In the genomic region with DNA sequence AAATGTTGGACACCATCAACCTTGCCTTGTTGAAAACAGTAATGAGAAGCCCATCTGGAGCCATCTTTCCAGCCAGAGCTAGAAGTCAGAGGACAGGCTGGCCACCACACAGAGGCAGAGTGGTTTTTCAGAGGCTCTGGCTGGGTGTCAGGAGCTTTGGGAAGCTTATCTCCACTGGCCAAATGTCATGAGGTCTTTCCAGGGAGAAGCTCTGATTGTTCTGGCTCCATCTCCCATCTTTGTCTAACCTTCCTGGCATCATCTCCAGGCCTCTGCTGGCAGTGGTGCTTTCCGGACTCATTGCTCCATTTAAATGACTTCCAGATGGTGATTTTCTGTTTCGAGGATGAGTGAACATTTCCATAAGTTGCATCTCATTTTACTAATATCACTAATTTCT, we compare ENCODE assay signal across 16 cellular contexts. TPM values are rescaled to one million over a fixed set of nuclear protein-coding genes. Genes with fewer than 3 reads are reported as not detected.
"Had no signal": no experiment of that assay in that cellular context is flagged by ENCODE, and none has a peak within 500 bp of the region (broad histone marks: within the 10 kb centered on the region; RNA-seq: fewer than 3 reads in every experiment).

No MANE protein-coding gene starts in this region.

- H3K27ac ChIP-seq: brain microvascular endothelial cell, esophagus squamous epithelium, neutrophil, upper lobe of left lung had no signal

- H3K9me3 ChIP-seq: esophagus squamous epithelium, neutrophil, SK-N-SH, upper lobe of left lung had no signal

- H3K4me3 ChIP-seq: esophagus squamous epithelium, upper lobe of left lung had no signal

- H3K36me3 ChIP-seq: brain microvascular endothelial cell, esophagus squamous epithelium, neutrophil, upper lobe of left lung had no signal

- ATAC-seq: activated CD8-positive, alpha-beta T cell treated with anti-CD3 and anti-CD28 coated beads, Interleukin-2, amount 10 ng/mL, durations not matched to agents 7 days and 5 days; natural killer cell; WTC11 had no signal

- H3K27me3 ChIP-seq: brain microvascular endothelial cell, esophagus squamous epithelium, neutrophil, upper lobe of left lung had no signal

- H3K4me1 ChIP-seq: esophagus squamous epithelium, upper lobe of left lung had no signal

- DNase-seq: activated CD4-positive, alpha-beta T cell treated with anti-CD3 and anti-CD28 coated beads for 48 hours; activated CD8-positive, alpha-beta T cell treated with anti-CD3 and anti-CD28 coated beads, Interleukin-2, amount 10 ng/mL, durations not matched to agents 7 days and 5 days; activated gamma-delta T cell treated with Interleukin-2 at 50 U/mL for 16 hours; activated naive CD8-positive, alpha-beta T cell treated with anti-CD3 and anti-CD28 coated beads for 36 hours; brain microvascular endothelial cell; effector CD8-positive, alpha-beta T cell; esophagus squamous epithelium; hypothalamus; kidney; mesendoderm; natural killer cell; SK-N-SH; small intestine; upper lobe of left lung had no signal

RNA-seq across cellular contexts. Expression of gene TMTC1, which starts 35.2 kb away (rescaled TPM):
- total RNA-seq: activated CD8-positive, alpha-beta T cell treated with anti-CD3 and anti-CD28 coated beads, Interleukin-2, amount 10 ng/mL, durations not matched to agents 7 days and 5 days; activated naive CD8-positive, alpha-beta T cell treated with anti-CD3 and anti-CD28 coated beads for 36 hours had no signal
